7 cellular contexts compared by ENCODE assay signal in genomic region chr18:32576296-32576916, GRCh38.
DNase-seq lines count a peak whose midpoint lies in the region; ATAC-seq and TF ChIP-seq lines count a peak whose summit lies in the region.

No MANE protein-coding gene starts in this region.

- H3K4me3 ChIP-seq in HEK293 (ENCODE audit: low read depth, low read length) (no peak overlapping the region), skeletal muscle cell (ENCODE audit: low read depth, low read length) (no peak overlapping the region)

- POLR2A ChIA-PET in HEK293 (lab: Yijun Ruan, JAX), result no interaction called here

- H3K27ac ChIP-seq in HEK293 (ENCODE audit: extremely low read depth, low read depth, low read length), result no peak overlapping the region

- H3K36me3 ChIP-seq in HEK293 (ENCODE audit: control insufficient read depth in 2 of 2, insufficient read depth in 1 of 2, low read length in 2 of 2), result no peaks in the 10 kb centered on the region

- ATAC-seq in left lobe of liver (no peak), HG02588 (IDR thresholded peaks at IDR 0.05; ENCODE audit: unreplicated experiment) (no peak)

- DNase-seq in RPMI8226, result peak; percentile 40
- DNase-seq in globus pallidus (ENCODE audit: low spot score), result peak; percentile 73
- peak; percentile 18 for DNase-seq in skeletal muscle cell (ENCODE audit: low read depth)
- DNase-seq in left lobe of liver (ENCODE audit: low spot score), result no peak
- DNase-seq in SW 1271 (lab: John Stamatoyannopoulos, UW), result no peak

- peak; percentile 39 for TF ChIP-seq CTCF in HEK293 (tag by site-specific recombination; IDR thresholded peaks at IDR 0.05)

- H3K9me3 ChIP-seq in HEK293 (ENCODE audit: control insufficient read depth, insufficient read depth, low read depth, low read length), result no peaks in the 10 kb centered on the region

- 0 out of 2 replicates have a peak, but pooled peaks cover 5% of the 10 kb centered on the region for H3K4me1 ChIP-seq in HEK293 (ENCODE audit: control insufficient read depth, insufficient read depth, low read length)

- CTCF ChIA-PET in HEK293 (lab: Yijun Ruan, JAX), result interaction anchor here (0.5 to 2.7 kb wide), 22 partner anchors 12 to 336 kb away, joined by 3 to 13 read pairs (median 3); no protein-coding TSS in a partner anchor

TF ChIP-seq in HEK293, 187 proteins besides CTCF, POLR2A, EP300 and RAD21:
- TF ChIP-seq ZBTB10 (tag by site-specific recombination; IDR thresholded peaks at IDR 0.05), result no peak
- no peak for TF ChIP-seq ZNF184 (tag by site-specific recombination; IDR thresholded peaks at IDR 0.05)
- TF ChIP-seq ZNF510 (tag by site-specific recombination; IDR thresholded peaks at IDR 0.05; ENCODE audit: insufficient replicate concordance), result no peak
- TF ChIP-seq ZNF843 (tag by site-specific recombination; IDR thresholded peaks at IDR 0.05), result no peak
- no peak for TF ChIP-seq KLF8 (tag by site-specific recombination; IDR thresholded peaks at IDR 0.05)
- peak; percentile 96 for TF ChIP-seq TRIM28 (IDR thresholded peaks at IDR 0.05; ENCODE audit: borderline replicate concordance, low read length)
- peak; percentile 62 for TF ChIP-seq PRDM10 (tag by site-specific recombination; IDR thresholded peaks at IDR 0.05)
- peak; percentile 19; the same call in 1 of the 2 replicates for TF ChIP-seq ZNF654 (tag by site-specific recombination; IDR thresholded peaks at IDR 0.05; ENCODE audit: low read depth)
- no peak for TF ChIP-seq HOXC10 (CRISPR knock-in tag; IDR thresholded peaks at IDR 0.05)
- peak; percentile 61; the same call in 1 of the 2 replicates for TF ChIP-seq ZBTB17 (tag by site-specific recombination; IDR thresholded peaks at IDR 0.05)
- TF ChIP-seq ZNF621 (tag by site-specific recombination; IDR thresholded peaks at IDR 0.05), result no peak
- no peak for TF ChIP-seq ZNF548 (tag by site-specific recombination; IDR thresholded peaks at IDR 0.05)

Comparison
In these comparisons a context has a peak if more than half of its experiments do, and no peak if none do; other contexts are left out.
1. DNase-seq: peak in RPMI8226 (single experiment), globus pallidus (single experiment) and skeletal muscle cell (single experiment); none in left lobe of liver (single experiment) and SW 1271 (0 of 2).